20 cellular contexts compared by ENCODE assay signal in the genomic region with DNA sequence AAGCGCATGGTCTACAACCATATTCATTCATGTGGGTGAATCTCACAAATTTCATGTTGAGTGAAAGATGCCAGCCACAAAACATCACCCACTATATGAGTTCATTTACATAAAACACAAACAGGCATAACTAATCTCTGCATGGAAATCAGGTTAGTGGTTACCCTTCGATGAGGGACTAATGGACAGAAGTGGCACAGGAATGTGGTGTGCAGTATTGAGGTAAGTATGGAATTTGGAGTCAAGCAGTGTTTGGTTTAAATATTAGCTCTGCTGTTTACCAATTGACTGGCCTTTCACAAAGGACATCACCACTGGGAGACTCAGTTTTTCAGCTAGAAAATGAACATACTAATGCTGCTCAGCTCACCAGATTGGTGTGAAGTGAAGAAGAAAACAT. TPM values are rescaled to one million over a fixed set of nuclear protein-coding genes. Genes with fewer than 3 reads are reported as not detected.
"Had no signal": no experiment of that assay in that cellular context is flagged by ENCODE, and none has a peak within 500 bp of the region (broad histone marks: within the 10 kb centered on the region; RNA-seq: fewer than 3 reads in every experiment).

No MANE protein-coding gene starts in this region.

- H3K4me3 ChIP-seq: dorsolateral prefrontal cortex, esophagus squamous epithelium, heart left ventricle, lung, transverse colon had no signal

- H3K9me3 Mint-ChIP-seq: activated CD4-positive, alpha-beta memory T cell treated with anti-CD3 and anti-CD28 coated beads for 36 hours; activated T-cell treated with anti-CD3 and anti-CD28 coated beads, Interleukin-2, amount 50 U/mL, for 4 hours; naive B cell; stimulated activated naive B cell treated with anti-CD40 and anti-IgM and Interleukin-4, amounts not matched to agents 10 μg/mL and 1 μg/mL and 100 μg/mL, for 72 hours; T-cell had no signal

- H3K4me1 Mint-ChIP-seq: naive B cell; stimulated activated naive B cell treated with anti-CD40 and anti-IgM and Interleukin-4, amounts not matched to agents 10 μg/mL and 1 μg/mL and 100 μg/mL, for 72 hours; T-cell had no signal

- H3K27ac Mint-ChIP-seq: activated CD4-positive, alpha-beta memory T cell treated with anti-CD3 and anti-CD28 coated beads for 36 hours; activated naive CD8-positive, alpha-beta T cell; stimulated activated naive B cell treated with anti-CD40 and anti-IgM and Interleukin-4, amounts not matched to agents 10 μg/mL and 1 μg/mL and 100 μg/mL, for 72 hours; T-cell had no signal

- H3K27me3 Mint-ChIP-seq: activated CD4-positive, alpha-beta memory T cell treated with anti-CD3 and anti-CD28 coated beads for 36 hours; activated naive CD8-positive, alpha-beta T cell; T-cell had no signal

- H3K36me3 Mint-ChIP-seq: activated CD4-positive, alpha-beta memory T cell treated with anti-CD3 and anti-CD28 coated beads for 36 hours; activated naive CD8-positive, alpha-beta T cell; naive B cell; stimulated activated naive B cell treated with anti-CD40 and anti-IgM and Interleukin-4, amounts not matched to agents 10 μg/mL and 1 μg/mL and 100 μg/mL, for 72 hours; T-cell had no signal

- DNase-seq: activated CD4-positive, alpha-beta memory T cell treated with anti-CD3 and anti-CD28 coated beads for 36 hours; activated effector memory CD4-positive, alpha-beta T cell treated with anti-CD3 and anti-CD28 coated beads, Interleukin-2, amount 50 U/mL, for 16 hours; activated T-cell treated with anti-CD3 and anti-CD28 coated beads, Interleukin-2, amount 50 U/mL, for 4 hours; amygdala; dorsolateral prefrontal cortex; esophagus squamous epithelium; foreskin melanocyte; heart left ventricle; naive B cell; stimulated activated CD4-positive, alpha-beta T cell treated with anti-CD3 and anti-CD28 coated beads, Interleukin-2, amount 100 ng/mL, for 24 hours; stimulated activated naive B cell treated with anti-CD40 and anti-IgM and Interleukin-4, amounts not matched to agents 10 μg/mL and 1 μg/mL and 100 μg/mL, for 72 hours; T-cell; transverse colon had no signal

- H3K4me3 Mint-ChIP-seq: activated CD4-positive, alpha-beta memory T cell treated with anti-CD3 and anti-CD28 coated beads for 36 hours; activated naive CD8-positive, alpha-beta T cell; activated T-cell treated with anti-CD3 and anti-CD28 coated beads, Interleukin-2, amount 50 U/mL, for 4 hours; naive B cell; stimulated activated naive B cell treated with anti-CD40 and anti-IgM and Interleukin-4, amounts not matched to agents 10 μg/mL and 1 μg/mL and 100 μg/mL, for 72 hours; T-cell had no signal

RNA-seq across cellular contexts. Expression of a gene that starts 24.2 kb away (rescaled TPM):
- total RNA-seq: activated CD4-positive, alpha-beta memory T cell treated with anti-CD3 and anti-CD28 coated beads for 36 hours; activated T-cell treated with anti-CD3 and anti-CD28 coated beads, Interleukin-2, amount 50 U/mL, for 4 hours; bronchial epithelial cell; chondrocyte; heart left ventricle; lung; posterior vena cava; sciatic nerve; subcutaneous adipose tissue; T-cell; transverse colon had no signal

RNA-seq across cellular contexts. Expression of a gene that starts 53.5 kb away (rescaled TPM):
- total RNA-seq: sciatic nerve had no signal
